In genomic region chr15:63305276-63305675, GRCh38 we compare ENCODE assay signal across 4 cellular contexts.
"Had no signal": no experiment of that assay in that cellular context is flagged by ENCODE, and none has a peak within 500 bp of the region (broad histone marks: within the 10 kb centered on the region; RNA-seq: fewer than 3 reads in every experiment).

No MANE protein-coding gene starts in this region.

- H3K9me3 Mint-ChIP-seq: GM23338, H9 had no signal

- DNase-seq: H9, HCEC 1CT, IMR-90 had no signal

- ATAC-seq: GM23338 had no signal

- H3K4me3 ChIP-seq: GM23338 had no signal

- H3K27ac Mint-ChIP-seq: GM23338, H9 had no signal

- H2AFZ ChIP-seq: GM23338 had no signal

- H3K4me2 ChIP-seq: GM23338 had no signal

- H3K4me3 Mint-ChIP-seq: GM23338, H9 had no signal
